In genomic region chr17:52138752-52139151, GRCh38 we compare ENCODE assay signal across 40 cellular contexts. TPM values are rescaled to one million over a fixed set of nuclear protein-coding genes. Genes with fewer than 3 reads are reported as not detected.
"Had no signal": no experiment of that assay in that cellular context is flagged by ENCODE, and none has a peak within 500 bp of the region (broad histone marks: within the 10 kb centered on the region; RNA-seq: fewer than 3 reads in every experiment).

No MANE protein-coding gene starts in this region.

- ATAC-seq: activated CD4-positive, alpha-beta T cell treated with anti-CD3 and anti-CD28 coated beads for 36 hours; activated CD4-positive, CD25-positive, alpha-beta regulatory T cell treated with anti-CD3 and anti-CD28 coated beads, Interleukin-2, amount 50 U/mL, for 24 hours; activated CD8-positive, alpha-beta T cell treated with anti-CD3 and anti-CD28 coated beads for 36 hours; activated naive CD8-positive, alpha-beta T cell treated with anti-CD3 and anti-CD28 coated beads, Interleukin-2, amount 50 U/mL, for 24 hours; activated T-cell treated with anti-CD3 and anti-CD28 coated beads, Interleukin-2, amount 50 U/mL, for 4 hours; activated T-cell treated with anti-CD3 and anti-CD28 coated beads, Interleukin-2, amount 50 U/mL, for 72 hours; activated T-helper 17 cell treated with anti-CD3 and anti-CD28 coated beads, Interleukin-2, amount 50 U/mL, for 72 hours; WTC11 had no signal

- FAIRE-seq: TTC549 had no signal

- H3K4me1 ChIP-seq: ascending aorta had no signal

- H3K4me1 Mint-ChIP-seq: activated CD4-positive, alpha-beta T cell treated with anti-CD3 and anti-CD28 coated beads for 36 hours; activated CD4-positive, alpha-beta T cell treated with anti-CD3 and anti-CD28 coated beads, Interleukin-2, amount 10 ng/mL, durations not matched to agents 7 days and 5 days; activated naive CD4-positive, alpha-beta T cell treated with anti-CD3 and anti-CD28 coated beads, Interleukin-2, amount 10 ng/mL, durations not matched to agents 7 days and 5 days; activated naive CD4-positive, alpha-beta T cell treated with anti-CD3 and anti-CD28 coated beads, Interleukin-2, amount 50 U/mL, for 24 hours; activated naive CD8-positive, alpha-beta T cell treated with anti-CD3 and anti-CD28 coated beads, Interleukin-2, amount 10 ng/mL, durations not matched to agents 7 days and 5 days; activated naive CD8-positive, alpha-beta T cell treated with anti-CD3 and anti-CD28 coated beads, Interleukin-2, amount 50 U/mL, for 24 hours; activated T-helper 17 cell treated with anti-CD3 and anti-CD28 coated beads, Interleukin-2, amount 50 U/mL, for 72 hours had no signal

- H3K27ac Mint-ChIP-seq: activated CD4-positive, alpha-beta memory T cell treated with anti-CD3 and anti-CD28 coated beads for 36 hours; activated CD4-positive, alpha-beta T cell treated with anti-CD3 and anti-CD28 coated beads for 36 hours; activated CD4-positive, alpha-beta T cell treated with anti-CD3 and anti-CD28 coated beads, Interleukin-2, amount 10 ng/mL, durations not matched to agents 7 days and 5 days; activated CD8-positive, alpha-beta T cell treated with anti-CD3 and anti-CD28 coated beads for 36 hours; activated naive CD4-positive, alpha-beta T cell treated with anti-CD3 and anti-CD28 coated beads, Interleukin-2, amount 10 ng/mL, durations not matched to agents 7 days and 5 days; activated naive CD4-positive, alpha-beta T cell treated with anti-CD3 and anti-CD28 coated beads, Interleukin-2, amount 50 U/mL, for 24 hours; activated naive CD8-positive, alpha-beta T cell; activated naive CD8-positive, alpha-beta T cell treated with anti-CD3 and anti-CD28 coated beads, Interleukin-2, amount 10 ng/mL, durations not matched to agents 7 days and 5 days; activated naive CD8-positive, alpha-beta T cell treated with anti-CD3 and anti-CD28 coated beads, Interleukin-2, amount 50 U/mL, for 24 hours; activated T-cell treated with anti-CD3 and anti-CD28 coated beads, Interleukin-2, amount 50 U/mL, for 72 hours; activated T-helper 1 cell treated with anti-CD3 and anti-CD28 coated beads, Interleukin-12 subunit alpha, Interleukin-12 subunit beta, Interleukin-2, Interleukin-4 antibody, amounts not matched to agents 30 ng/mL and 10 ng/mL and 1 ng/mL, durations not matched to agents 14 hours and 24 hours and 36 hours; activated T-helper 17 cell treated with anti-CD3 and anti-CD28 coated beads, Interleukin-2, amount 50 U/mL, for 72 hours; brain; T-helper 1 cell treated with Interleukin-12 subunit alpha and Interleukin-12 subunit beta and Interleukin-4 antibody, amounts not matched to agents 30 μg/mL and 1 μg/mL, for 36 hours; T-helper 2 cell treated with Interferon-gamma antibody and Interleukin-4, amounts not matched to agents 5 μg/mL and 100 μg/mL, for 36 hours; WTC11 had no signal

- H3K9me3 Mint-ChIP-seq: activated CD4-positive, alpha-beta memory T cell treated with anti-CD3 and anti-CD28 coated beads for 36 hours; activated CD4-positive, alpha-beta T cell treated with anti-CD3 and anti-CD28 coated beads, Interleukin-2, amount 10 ng/mL, durations not matched to agents 7 days and 5 days; activated CD8-positive, alpha-beta T cell treated with anti-CD3 and anti-CD28 coated beads for 36 hours; activated naive CD4-positive, alpha-beta T cell treated with anti-CD3 and anti-CD28 coated beads, Interleukin-2, amount 10 ng/mL, durations not matched to agents 7 days and 5 days; activated naive CD4-positive, alpha-beta T cell treated with anti-CD3 and anti-CD28 coated beads, Interleukin-2, amount 50 U/mL, for 24 hours; activated naive CD8-positive, alpha-beta T cell treated with anti-CD3 and anti-CD28 coated beads, Interleukin-2, amount 10 ng/mL, durations not matched to agents 7 days and 5 days; activated naive CD8-positive, alpha-beta T cell treated with anti-CD3 and anti-CD28 coated beads, Interleukin-2, amount 50 U/mL, for 24 hours; activated T-cell treated with anti-CD3 and anti-CD28 coated beads, Interleukin-2, amount 50 U/mL, for 4 hours; activated T-cell treated with anti-CD3 and anti-CD28 coated beads, Interleukin-2, amount 50 U/mL, for 72 hours; activated T-helper 1 cell treated with anti-CD3 and anti-CD28 coated beads, Interleukin-12 subunit alpha, Interleukin-12 subunit beta, Interleukin-2, Interleukin-4 antibody, amounts not matched to agents 30 ng/mL and 10 ng/mL and 1 ng/mL, durations not matched to agents 14 hours and 24 hours and 36 hours; activated T-helper 17 cell treated with anti-CD3 and anti-CD28 coated beads, Interleukin-2, amount 50 U/mL, for 72 hours; brain; T-helper 1 cell treated with Interleukin-12 subunit alpha and Interleukin-12 subunit beta and Interleukin-4 antibody, amounts not matched to agents 30 μg/mL and 1 μg/mL, for 36 hours; T-helper 2 cell treated with Interferon-gamma antibody and Interleukin-4, amounts not matched to agents 5 μg/mL and 100 μg/mL, for 36 hours had no signal

- H3K4me3 Mint-ChIP-seq: activated CD4-positive, alpha-beta memory T cell treated with anti-CD3 and anti-CD28 coated beads for 36 hours; activated CD4-positive, alpha-beta T cell treated with anti-CD3 and anti-CD28 coated beads for 36 hours; activated CD4-positive, alpha-beta T cell treated with anti-CD3 and anti-CD28 coated beads, Interleukin-2, amount 10 ng/mL, durations not matched to agents 7 days and 5 days; activated CD8-positive, alpha-beta T cell treated with anti-CD3 and anti-CD28 coated beads for 36 hours; activated naive CD4-positive, alpha-beta T cell treated with anti-CD3 and anti-CD28 coated beads, Interleukin-2, amount 10 ng/mL, durations not matched to agents 7 days and 5 days; activated naive CD4-positive, alpha-beta T cell treated with anti-CD3 and anti-CD28 coated beads, Interleukin-2, amount 50 U/mL, for 24 hours; activated naive CD8-positive, alpha-beta T cell; activated naive CD8-positive, alpha-beta T cell treated with anti-CD3 and anti-CD28 coated beads, Interleukin-2, amount 10 ng/mL, durations not matched to agents 7 days and 5 days; activated naive CD8-positive, alpha-beta T cell treated with anti-CD3 and anti-CD28 coated beads, Interleukin-2, amount 50 U/mL, for 24 hours; activated T-cell treated with anti-CD3 and anti-CD28 coated beads, Interleukin-2, amount 50 U/mL, for 4 hours; activated T-cell treated with anti-CD3 and anti-CD28 coated beads, Interleukin-2, amount 50 U/mL, for 72 hours; activated T-helper 1 cell treated with anti-CD3 and anti-CD28 coated beads, Interleukin-12 subunit alpha, Interleukin-12 subunit beta, Interleukin-2, Interleukin-4 antibody, amounts not matched to agents 30 ng/mL and 10 ng/mL and 1 ng/mL, durations not matched to agents 14 hours and 24 hours and 36 hours; activated T-helper 17 cell treated with anti-CD3 and anti-CD28 coated beads, Interleukin-2, amount 50 U/mL, for 72 hours; T-helper 1 cell treated with Interleukin-12 subunit alpha and Interleukin-12 subunit beta and Interleukin-4 antibody, amounts not matched to agents 30 μg/mL and 1 μg/mL, for 36 hours; T-helper 2 cell treated with Interferon-gamma antibody and Interleukin-4, amounts not matched to agents 5 μg/mL and 100 μg/mL, for 36 hours; WTC11 had no signal

- H3K4me3 ChIP-seq: ascending aorta had no signal

- H3K36me3 ChIP-seq: ascending aorta had no signal

- H3K9me3 ChIP-seq: ascending aorta had no signal

- DNase-seq: activated CD4-positive, alpha-beta memory T cell treated with anti-CD3 and anti-CD28 coated beads for 36 hours; activated CD4-positive, alpha-beta T cell treated with anti-CD3 and anti-CD28 coated beads for 1 hour; activated CD4-positive, alpha-beta T cell treated with anti-CD3 and anti-CD28 coated beads for 36 hours; activated CD4-positive, alpha-beta T cell treated with anti-CD3 and anti-CD28 coated beads for 48 hours; activated CD4-positive, alpha-beta T cell treated with anti-CD3 and anti-CD28 coated beads, Interleukin-2, amount 10 ng/mL, durations not matched to agents 7 days and 5 days; activated CD4-positive, CD25-positive, alpha-beta regulatory T cell; activated CD8-positive, alpha-beta memory T cell treated with anti-CD3 and anti-CD28 coated beads, Interleukin-2, amount 50 U/mL, for 4 hours; activated CD8-positive, alpha-beta T cell treated with anti-CD3 and anti-CD28 coated beads for 36 hours; activated effector memory CD4-positive, alpha-beta T cell treated with Interleukin-2 at 50 U/mL for 16 hours; activated gamma-delta T cell; activated naive CD4-positive, alpha-beta T cell treated with anti-CD3 and anti-CD28 coated beads, Interleukin-2, amount 10 ng/mL, durations not matched to agents 7 days and 5 days; activated naive CD4-positive, alpha-beta T cell treated with Interleukin-2 at 50 U/mL for 16 hours; activated naive CD8-positive, alpha-beta T cell treated with anti-CD3 and anti-CD28 coated beads, Interleukin-2, amount 10 ng/mL, durations not matched to agents 7 days and 5 days; activated naive CD8-positive, alpha-beta T cell treated with anti-CD3 and anti-CD28 coated beads, Interleukin-2, amount 50 U/mL, for 24 hours; activated T-cell treated with anti-CD3 and anti-CD28 coated beads for 4 hours; activated T-cell treated with anti-CD3 and anti-CD28 coated beads, Interleukin-2, amount 50 U/mL, for 1 hour; activated T-cell treated with anti-CD3 and anti-CD28 coated beads, Interleukin-2, amount 50 U/mL, for 4 hours; activated T-cell treated with anti-CD3 and anti-CD28 coated beads, Interleukin-2, amount 50 U/mL, for 72 hours; amygdala; anterior cingulate cortex; central memory CD4-positive, alpha-beta T cell; cerebellar nuclear complex; T-helper 1 cell; T-helper 2 cell; T-helper 9 cell had no signal

- H3K27me3 ChIP-seq: ascending aorta had no signal

- H3K27me3 Mint-ChIP-seq: activated naive CD4-positive, alpha-beta T cell treated with anti-CD3 and anti-CD28 coated beads, Interleukin-2, amount 10 ng/mL, durations not matched to agents 7 days and 5 days had no signal

- H3K27ac ChIP-seq: ascending aorta, VCaP had no signal

RNA-seq across cellular contexts. Expression of gene CA10, which starts 19.8 kb away (rescaled TPM):
- total RNA-seq: activated CD4-positive, alpha-beta memory T cell treated with anti-CD3 and anti-CD28 coated beads for 36 hours; activated CD4-positive, alpha-beta T cell treated with anti-CD3 and anti-CD28 coated beads for 36 hours; activated CD4-positive, alpha-beta T cell treated with anti-CD3 and anti-CD28 coated beads, Interleukin-2, amount 10 ng/mL, durations not matched to agents 7 days and 5 days; activated CD8-positive, alpha-beta memory T cell treated with anti-CD3 and anti-CD28 coated beads for 36 hours; activated CD8-positive, alpha-beta T cell treated with anti-CD3 and anti-CD28 coated beads for 36 hours; activated T-cell treated with anti-CD3 and anti-CD28 coated beads, Interleukin-2, amount 50 U/mL, for 4 hours; activated T-cell treated with anti-CD3 and anti-CD28 coated beads, Interleukin-2, amount 50 U/mL, for 72 hours; activated T-helper 1 cell treated with anti-CD3 and anti-CD28 coated beads, Interleukin-12 subunit alpha, Interleukin-12 subunit beta, Interleukin-2, Interleukin-4 antibody, amounts not matched to agents 30 ng/mL and 10 ng/mL and 1 ng/mL, durations not matched to agents 14 hours and 24 hours and 36 hours; ascending aorta; cardiac septum; chondrocyte had no signal
